Comparison of ENCODE assay signal across 21 cellular contexts in genomic region chr17:73987395-73987794, GRCh38.
DNase-seq lines count a peak whose midpoint lies in the region; ATAC-seq, FAIRE-seq and TF ChIP-seq lines count a peak whose summit lies in the region.
"Had no signal": no experiment of that assay in that cellular context is flagged by ENCODE, and none has a peak within 500 bp of the region (broad histone marks: within the 10 kb centered on the region; RNA-seq: fewer than 3 reads in every experiment).

No MANE protein-coding gene starts in this region.

- no peak overlapping the region for H3K27ac ChIP-seq in heart right ventricle
- H3K27ac ChIP-seq in BLaER1 = no peak overlapping the region
- H3K27ac ChIP-seq in lower lobe of right lung = no peak overlapping the region
- no peak overlapping the region for H3K27ac ChIP-seq in spleen
- no peak overlapping the region for H3K27ac ChIP-seq in small intestine (ENCODE audit: low read depth in 1 of 2, low read length in 1 of 2)
- H3K27ac ChIP-seq: 22Rv1; BLaER1 treated with 17β-estradiol and CSF1 and Interleukin-3, amounts not matched to agents 10 nM and 100 nM had no signal

- H3K36me3 ChIP-seq in heart right ventricle = no peaks in the 10 kb centered on the region
- H3K36me3 ChIP-seq in BLaER1 = no peaks in the 10 kb centered on the region
- H3K36me3 ChIP-seq in lower lobe of right lung = no peaks in the 10 kb centered on the region
- H3K36me3 ChIP-seq in spleen = no peaks in the 10 kb centered on the region
- no peaks in the 10 kb centered on the region for H3K36me3 ChIP-seq in small intestine (ENCODE audit: control insufficient read depth in 2 of 2, insufficient read depth in 2 of 2, low read length in 2 of 2)
- H3K36me3 ChIP-seq: BLaER1 treated with 17β-estradiol and CSF1 and Interleukin-3, amounts not matched to agents 10 nM and 100 nM had no signal

- DNase-seq in cardiac septum (ENCODE audit: low spot score) (peak; percentile 51), heart right ventricle (no peak), lower lobe of right lung (peak; percentile 18), spleen (peak; percentile 49), small intestine (no peak)
- DNase-seq: CD4-positive, alpha-beta T cell; CD8-positive, alpha-beta memory T cell; DMS 273 treated with DMSO at 0.1 percent for 48 hours; DMS79; EL; GDM1; GOT3 had no signal

- ATAC-seq in heart right ventricle = no peak
- ATAC-seq in lower lobe of right lung = no peak
- ATAC-seq in GM21526 (IDR thresholded peaks at IDR 0.05; ENCODE audit: low FRiP score, unreplicated experiment) = no peak
- ATAC-seq in HG02870 (IDR thresholded peaks at IDR 0.05; ENCODE audit: unreplicated experiment) = no peak
- ATAC-seq: GM12878 had no signal

- H3K4me1 ChIP-seq in heart right ventricle (peaks cover 0 to 4% (median 0%) of the 10 kb centered on the region in 9 donors), BLaER1 (peaks cover 46% of the 10 kb centered on the region), lower lobe of right lung (no peaks in the 10 kb centered on the region), spleen (peaks cover 0 to 26% (median 7%) of the 10 kb centered on the region in 6 donors), small intestine (ENCODE audit: control insufficient read depth in 2 of 2, insufficient read depth in 1 of 2, low read depth in 1 of 2, low read length in 1 of 2) (no peaks in the 10 kb centered on the region)

- no peak for FAIRE-seq in small intestine (lab: Jason Lieb, UNC)
- FAIRE-seq: A204.1, D721Med, GM12878, H54 had no signal

- H3K9me3 ChIP-seq in heart right ventricle (no peaks in the 10 kb centered on the region), BLaER1 (no peaks in the 10 kb centered on the region), lower lobe of right lung (no peaks in the 10 kb centered on the region), spleen (no peaks in the 10 kb centered on the region), small intestine (ENCODE audit: control insufficient read depth, low read depth) (no peaks in the 10 kb centered on the region)
- H3K9me3 ChIP-seq: BLaER1 treated with 17β-estradiol and CSF1 and Interleukin-3, amounts not matched to agents 10 nM and 100 nM had no signal

- H3K4me2 ChIP-seq in BLaER1 = peak overlapping the region; percentile 19; the same call in 1 of the 2 replicates

- H3K4me3 ChIP-seq in heart right ventricle (no peak overlapping the region), BLaER1 (no peak overlapping the region), lower lobe of right lung (no peak overlapping the region), spleen (no peak overlapping the region), small intestine (ENCODE audit: low read depth in 1 of 2, low read length in 2 of 2) (no peak overlapping the region)
- H3K4me3 ChIP-seq: BLaER1 treated with 17β-estradiol and CSF1 and Interleukin-3, amounts not matched to agents 10 nM and 100 nM; GM12878 had no signal

- peaks cover 0 to 72% (median 38%) of the 10 kb centered on the region in 7 donors for H3K27me3 ChIP-seq in heart right ventricle
- no peaks in the 10 kb centered on the region for H3K27me3 ChIP-seq in BLaER1
- H3K27me3 ChIP-seq in lower lobe of right lung (ENCODE audit: low read depth) = peaks cover 10% of the 10 kb centered on the region
- H3K27me3 ChIP-seq in spleen (replicated peaks in 1 of 7) = peaks cover 0 to 24% (median 0%) of the 10 kb centered on the region in 7 donors
- peaks cover 0 to 2% of the 10 kb centered on the region in 2 donors for H3K27me3 ChIP-seq in small intestine (ENCODE audit: control insufficient read depth in 2 of 2, insufficient read depth in 2 of 2, low read length in 2 of 2)
- H3K27me3 ChIP-seq: BLaER1 treated with 17β-estradiol and CSF1 and Interleukin-3, amounts not matched to agents 10 nM and 100 nM had no signal

- no peak for TF ChIP-seq CTCF in heart right ventricle (IDR thresholded peaks at IDR 0.05)
- no peak for TF ChIP-seq CTCF in lower lobe of right lung (IDR thresholded peaks at IDR 0.05)
- TF ChIP-seq CTCF in spleen (IDR thresholded peaks at IDR 0.05 in 8 of 11, conservative IDR thresholded peaks at IDR 0.05 in 3 of 11) = no peak

- intact Hi-C loops in cardiac septum (cut with DNase I) (no loop called here), heart right ventricle (cut with DNase I) (loop anchor here in 1 of 10 donors (10.0 kb wide), 1 partner anchor 57 kb away; no protein-coding TSS in a partner anchor), lower lobe of right lung (cut with DNase I) (no loop called here), spleen (cut with DNase I; ENCODE audit: low total_unique reads) (no loop called here)

- no peak for TF ChIP-seq POLR2A in spleen (IDR thresholded peaks at IDR 0.05)

- no peak overlapping the region for H3K9ac ChIP-seq in BLaER1
- H3K9ac ChIP-seq: BLaER1 treated with 17β-estradiol and CSF1 and Interleukin-3, amounts not matched to agents 10 nM and 100 nM had no signal

- no peaks in the 10 kb centered on the region for H4K20me1 ChIP-seq in BLaER1
- H4K20me1 ChIP-seq: BLaER1 treated with 17β-estradiol and CSF1 and Interleukin-3, amounts not matched to agents 10 nM and 100 nM had no signal

- 77 to 84% methylated on average over 9 of the region's 9 CpGs for WGBS in heart right ventricle, 2 donors
- WGBS in spleen, 5 donors = 66 to 94% (median 88%) methylated on average over 3 to 9 of the region's 9 CpGs
- WGBS in small intestine, 3 donors = 72 to 84% (median 74%) methylated on average over 9 of the region's 9 CpGs

Comparison
In these comparisons a context has a peak if more than half of its experiments do, and no peak if none do; other contexts are left out.
1. DNase-seq: peak in cardiac septum (single experiment), lower lobe of right lung (single experiment) and spleen (single experiment); none in heart right ventricle (0 of 2) and small intestine (single experiment).